ENCODE assay signal across 30 cellular contexts in the genomic region with DNA sequence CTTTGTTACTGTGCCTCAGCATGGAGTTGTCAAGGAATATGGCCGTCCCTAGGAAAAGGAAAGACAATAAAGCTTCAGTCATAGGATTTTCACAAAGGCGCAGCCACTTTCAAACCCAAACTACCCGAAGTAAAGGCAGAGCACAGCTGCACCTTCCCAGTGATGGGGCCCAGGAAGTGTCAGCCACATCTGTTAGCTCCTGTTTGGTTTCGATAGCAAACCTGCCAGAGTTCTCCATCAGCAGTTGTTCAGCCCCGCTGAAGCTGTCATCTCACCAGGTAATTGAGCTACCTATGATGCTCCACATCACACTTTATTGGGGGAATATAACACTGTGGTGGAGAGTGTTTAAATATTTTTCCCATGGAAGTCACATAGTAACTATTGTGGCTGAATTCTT.
"Had no signal": no experiment of that assay in that cellular context is flagged by ENCODE, and none has a peak within 500 bp of the region (broad histone marks: within the 10 kb centered on the region; RNA-seq: fewer than 3 reads in every experiment).

No MANE protein-coding gene starts in this region.

- DNase-seq: activated B cell treated with CpG ODN at 0.5 μM for 24 hours; activated CD4-positive, alpha-beta T cell treated with anti-CD3 and anti-CD28 coated beads for 48 hours; activated CD4-positive, alpha-beta T cell treated with anti-CD3 and anti-CD28 coated beads, Interleukin-2, amount 50 U/mL, for 1 hour; activated CD4-positive, alpha-beta T cell treated with anti-CD3 and anti-CD28 coated beads, Interleukin-2, amount 50 U/mL, for 48 hours; activated CD8-positive, alpha-beta memory T cell treated with anti-CD3 and anti-CD28 coated beads for 24 hours; activated CD8-positive, alpha-beta T cell treated with anti-CD3 and anti-CD28 coated beads for 36 hours; activated effector memory CD4-positive, alpha-beta T cell treated with Interleukin-2 at 50 U/mL for 16 hours; activated gamma-delta T cell treated with Interleukin-2 at 50 U/mL for 16 hours; activated naive CD4-positive, alpha-beta T cell treated with anti-CD3 and anti-CD28 coated beads, Interleukin-2, amount 50 U/mL, for 16 hours; activated naive CD4-positive, alpha-beta T cell treated with Interleukin-2 at 50 U/mL for 16 hours; activated T-cell treated with anti-CD3 and anti-CD28 coated beads, Interleukin-2, amount 50 U/mL, for 4 hours; amygdala; aorta; body of pancreas; caudate nucleus; cortex of kidney; dermis blood vessel endothelial cell; effector CD4-positive, alpha-beta T cell; effector memory CD8-positive, alpha-beta T cell; foreskin fibroblast; head of caudate nucleus; T-helper 1 cell; T-helper 17 cell; T1000; WERI-Rb-1 had no signal

- H3K36me3 ChIP-seq: WERI-Rb-1 had no signal

- H3K9me3 ChIP-seq: body of pancreas had no signal

- H3K27ac ChIP-seq: body of pancreas, epithelial cell of prostate, WERI-Rb-1 had no signal

- ATAC-seq: activated CD4-positive, CD25-positive, alpha-beta regulatory T cell treated with anti-CD3 and anti-CD28 coated beads, Interleukin-2, amount 50 U/mL, for 24 hours; activated CD8-positive, alpha-beta T cell treated with anti-CD3 and anti-CD28 coated beads for 36 hours; activated T-cell treated with anti-CD3 and anti-CD28 coated beads, Interleukin-2, amount 50 U/mL, for 4 hours; activated T-helper 17 cell treated with anti-CD3 and anti-CD28 coated beads, Interleukin-2, amount 50 U/mL, for 72 hours; body of pancreas; effector memory CD8-positive, alpha-beta T cell; T-helper 17 cell had no signal

- H3K27ac Mint-ChIP-seq: activated B cell treated with CpG ODN at 0.5 μM for 24 hours; activated CD8-positive, alpha-beta T cell treated with anti-CD3 and anti-CD28 coated beads for 36 hours; activated naive CD8-positive, alpha-beta T cell; activated T-helper 17 cell treated with anti-CD3 and anti-CD28 coated beads, Interleukin-2, amount 50 U/mL, for 72 hours; effector memory CD8-positive, alpha-beta T cell; T-helper 17 cell; T-helper 2 cell treated with Interferon-gamma antibody and Interleukin-4, amounts not matched to agents 5 μg/mL and 100 μg/mL, for 36 hours had no signal

- H3K4me1 Mint-ChIP-seq: activated B cell treated with CpG ODN at 0.5 μM for 24 hours; activated T-helper 17 cell treated with anti-CD3 and anti-CD28 coated beads, Interleukin-2, amount 50 U/mL, for 72 hours; T-helper 17 cell had no signal

- H3K27me3 ChIP-seq: body of pancreas had no signal

- H3K9me3 Mint-ChIP-seq: activated B cell treated with CpG ODN at 0.5 μM for 24 hours; activated CD8-positive, alpha-beta T cell treated with anti-CD3 and anti-CD28 coated beads for 36 hours; activated T-cell treated with anti-CD3 and anti-CD28 coated beads, Interleukin-2, amount 50 U/mL, for 4 hours; activated T-helper 17 cell treated with anti-CD3 and anti-CD28 coated beads, Interleukin-2, amount 50 U/mL, for 72 hours; T-helper 2 cell treated with Interferon-gamma antibody and Interleukin-4, amounts not matched to agents 5 μg/mL and 100 μg/mL, for 36 hours had no signal

- H3K4me3 Mint-ChIP-seq: activated B cell treated with CpG ODN at 0.5 μM for 24 hours; activated CD8-positive, alpha-beta T cell treated with anti-CD3 and anti-CD28 coated beads for 36 hours; activated naive CD8-positive, alpha-beta T cell; activated T-cell treated with anti-CD3 and anti-CD28 coated beads, Interleukin-2, amount 50 U/mL, for 4 hours; activated T-helper 17 cell treated with anti-CD3 and anti-CD28 coated beads, Interleukin-2, amount 50 U/mL, for 72 hours; effector memory CD8-positive, alpha-beta T cell; T-helper 17 cell; T-helper 2 cell treated with Interferon-gamma antibody and Interleukin-4, amounts not matched to agents 5 μg/mL and 100 μg/mL, for 36 hours had no signal

- H3K4me3 ChIP-seq: body of pancreas had no signal

- H3K4me1 ChIP-seq: body of pancreas had no signal

- H3K27me3 Mint-ChIP-seq: activated B cell treated with CpG ODN at 0.5 μM for 24 hours; activated CD8-positive, alpha-beta T cell treated with anti-CD3 and anti-CD28 coated beads for 36 hours; activated naive CD8-positive, alpha-beta T cell; activated T-helper 17 cell treated with anti-CD3 and anti-CD28 coated beads, Interleukin-2, amount 50 U/mL, for 72 hours; effector memory CD8-positive, alpha-beta T cell; T-helper 17 cell had no signal

- H3K36me3 Mint-ChIP-seq: activated naive CD8-positive, alpha-beta T cell had no signal
